ENCODE assay signal across 11 cellular contexts in genomic region chr2:28736034-28736433, GRCh38. TPM values are rescaled to one million over a fixed set of nuclear protein-coding genes. Genes with fewer than 3 reads are reported as not detected.
A peak's percentile ranks its signal among the peaks of the same experiment; 100 is the strongest.
DNase-seq lines count a peak whose midpoint lies in the region; ATAC-seq and TF ChIP-seq lines count a peak whose summit lies in the region.
"Had no signal": no experiment of that assay in that cellular context is flagged by ENCODE, and none has a peak within 500 bp of the region (broad histone marks: within the 10 kb centered on the region; RNA-seq: fewer than 3 reads in every experiment).

No MANE protein-coding gene starts in this region.

- H3K4me3 Mint-ChIP-seq in stimulated activated naive CD8-positive, alpha-beta T cell treated with anti-CD3 and anti-CD28 coated beads, Interleukin-15, amount 100 ng/mL, for 72 hours: no peak overlapping the region
- H3K4me3 Mint-ChIP-seq: activated naive CD8-positive, alpha-beta T cell; GM23338; immature natural killer cell had no signal

- peaks cover 7 to 8% of the 10 kb centered on the region in 2 donors for H3K9me3 Mint-ChIP-seq in stimulated activated naive CD8-positive, alpha-beta T cell treated with anti-CD3 and anti-CD28 coated beads, Interleukin-15, amount 100 ng/mL, for 72 hours

- ATAC-seq in HG03378 (IDR thresholded peaks at IDR 0.05; ENCODE audit: unreplicated experiment): no peak
- ATAC-seq in stimulated activated naive CD8-positive, alpha-beta T cell treated with anti-CD3 and anti-CD28 coated beads, Interleukin-15, amount 100 ng/mL, for 72 hours: no peak
- no peak for ATAC-seq in HG03457 (IDR thresholded peaks at IDR 0.05; ENCODE audit: unreplicated experiment)
- ATAC-seq: GM23338 had no signal

- H3K4me3 ChIP-seq in breast epithelium (peak overlapping the region in 2 of 3 donors; percentile 39 to 52), vagina (no peak overlapping the region)
- H3K4me3 ChIP-seq: GM23338 had no signal

- TF ChIP-seq POLR2A in breast epithelium (IDR thresholded peaks at IDR 0.05) (no peak), vagina (IDR thresholded peaks at IDR 0.05) (no peak)

- H3K27me3 ChIP-seq in breast epithelium (no peaks in the 10 kb centered on the region), vagina (no peaks in the 10 kb centered on the region)

- H3K9me3 ChIP-seq in breast epithelium (peaks cover 0 to 6% of the 10 kb centered on the region in 2 donors), vagina (no peaks in the 10 kb centered on the region)

- no peaks in the 10 kb centered on the region for H3K36me3 ChIP-seq in breast epithelium
- H3K36me3 ChIP-seq in vagina: no peaks in the 10 kb centered on the region

- no peak overlapping the region for H3K27ac Mint-ChIP-seq in stimulated activated naive CD8-positive, alpha-beta T cell treated with anti-CD3 and anti-CD28 coated beads, Interleukin-15, amount 100 ng/mL, for 72 hours
- H3K27ac Mint-ChIP-seq: activated naive CD8-positive, alpha-beta T cell; GM23338; immature natural killer cell had no signal

- no peaks in the 10 kb centered on the region for H3K27me3 Mint-ChIP-seq in stimulated activated naive CD8-positive, alpha-beta T cell treated with anti-CD3 and anti-CD28 coated beads, Interleukin-15, amount 100 ng/mL, for 72 hours
- H3K27me3 Mint-ChIP-seq: activated naive CD8-positive, alpha-beta T cell had no signal

- peaks cover 0 to 8% of the 10 kb centered on the region in 2 donors for H3K4me1 ChIP-seq in breast epithelium
- peaks cover 8% of the 10 kb centered on the region for H3K4me1 ChIP-seq in vagina

- intact Hi-C loops in breast epithelium (cut with DNase I; ENCODE audit: low total_unique reads): no loop called here
- intact Hi-C loops in vagina (cut with DNase I): no loop called here

- TF ChIP-seq CTCF in breast epithelium (IDR thresholded peaks at IDR 0.05): no peak
- no peak for TF ChIP-seq CTCF in vagina (IDR thresholded peaks at IDR 0.05)

- H3K4me1 Mint-ChIP-seq in stimulated activated naive CD8-positive, alpha-beta T cell treated with anti-CD3 and anti-CD28 coated beads, Interleukin-15, amount 100 ng/mL, for 72 hours: no peaks in the 10 kb centered on the region
- H3K4me1 Mint-ChIP-seq: GM23338, immature natural killer cell had no signal

- DNase-seq in NCI-H1694 (lab: John Stamatoyannopoulos, UW): peak; percentile 71
- DNase-seq in breast epithelium (ENCODE audit: low spot score in 2 of 2): peak; percentile 81 to 90
- peak; percentile 34 for DNase-seq in inferior parietal cortex (ENCODE audit: extremely low spot score)
- peak in 34 of 49 donors; percentile 8 to 89 (median 43) for DNase-seq in substantia nigra (lab: John Stamatoyannopoulos, UW)
- DNase-seq in vagina (ENCODE audit: extremely low spot score in 2 of 2): no peak
- no peak for DNase-seq in stimulated activated naive CD8-positive, alpha-beta T cell treated with anti-CD3 and anti-CD28 coated beads, Interleukin-15, amount 100 ng/mL, for 72 hours
- DNase-seq: immature natural killer cell had no signal

- peak overlapping the region; percentile 86 for H3K27ac ChIP-seq in breast epithelium
- no peak overlapping the region for H3K27ac ChIP-seq in substantia nigra (ENCODE audit: low read depth, low read length, poor library complexity, severe bottlenecking)
- no peak overlapping the region for H3K27ac ChIP-seq in vagina

RNA-seq across cellular contexts. Expression of gene PPP1CB, which starts 15.6 kb away (rescaled TPM):
- total RNA-seq in breast epithelium (100 to 1,000 TPM; 189 to 294 (median 289) TPM), vagina (236 TPM)

Comparison
In these comparisons a context has a peak if more than half of its experiments do, and no peak if none do; other contexts are left out.
1. DNase-seq: peak in NCI-H1694 (single experiment), breast epithelium (2 of 2), inferior parietal cortex (single experiment) and substantia nigra (34 of 49); none in vagina (0 of 2) and stimulated activated naive CD8-positive, alpha-beta T cell treated with anti-CD3 and anti-CD28 coated beads, Interleukin-15, amount 100 ng/mL, for 72 hours (0 of 2).
2. H3K27ac ChIP-seq: peak in breast epithelium (2 of 2); none in substantia nigra (single experiment) and vagina (single experiment).
3. H3K4me3 ChIP-seq: peak in breast epithelium (2 of 3); none in vagina (0 of 2).